10 cellular contexts compared by ENCODE assay signal in genomic region chr22:19658057-19658966, GRCh38. TPM values are rescaled to one million over a fixed set of nuclear protein-coding genes. Genes with fewer than 3 reads are reported as not detected.
"Had no signal": no experiment of that assay in that cellular context is flagged by ENCODE, and none has a peak within 500 bp of the region (broad histone marks: within the 10 kb centered on the region; RNA-seq: fewer than 3 reads in every experiment).

No MANE protein-coding gene starts in this region.

- H3K36me3 ChIP-seq: HAP-1 had no signal

- H3K4me3 ChIP-seq: GM23248, HAP-1 had no signal

- ATAC-seq: HCT116, HepG2 had no signal

- H3K9me3 ChIP-seq: HAP-1 had no signal

- H3K4me2 ChIP-seq: KMS-11 had no signal

- H3K27ac ChIP-seq: GM23248, HL-60, KMS-11 had no signal

- H3K9ac ChIP-seq: GM23248, KMS-11 had no signal

- FAIRE-seq: HepG2 had no signal

- H2AFZ ChIP-seq: GM23248 had no signal

- DNase-seq: GM23248, GOT3, H7, HFFc6, KBM-7 had no signal

RNA-seq across cellular contexts. Expression of gene SEPTIN5, which starts 56.0 kb away (rescaled TPM):
- total RNA-seq: HepG2 had no signal
